16 cellular contexts compared by ENCODE assay signal in genomic region chr4:95507147-95507546, GRCh38. TPM values are rescaled to one million over a fixed set of nuclear protein-coding genes. Genes with fewer than 3 reads are reported as not detected.
"Had no signal": no experiment of that assay in that cellular context is flagged by ENCODE, and none has a peak within 500 bp of the region (broad histone marks: within the 10 kb centered on the region; RNA-seq: fewer than 3 reads in every experiment).

No MANE protein-coding gene starts in this region.

- ATAC-seq: esophagus mucosa had no signal

- H3K27ac ChIP-seq: breast epithelium, left lung, right atrium auricular region, tibial nerve had no signal

- DNase-seq: activated CD4-positive, alpha-beta T cell treated with anti-CD3 and anti-CD28 coated beads, Interleukin-2, amount 10 ng/mL, durations not matched to agents 24 days and 14 days; activated CD4-positive, CD25-positive, alpha-beta regulatory T cell; activated naive CD8-positive, alpha-beta T cell treated with anti-CD3 and anti-CD28 coated beads for 36 hours; hippocampal formation; left lung; nephron progenitor cell; occipital lobe; stimulated activated CD4-positive, alpha-beta T cell treated with anti-CD3 and anti-CD28 coated beads, Interleukin-4, amount 100 ng/mL, for 24 hours; stimulated activated naive CD4-positive, alpha-beta T cell had no signal

- H3K9me3 ChIP-seq: breast epithelium, left lung, right atrium auricular region, tibial nerve had no signal

- H3K27me3 ChIP-seq: breast epithelium, left lung, right atrium auricular region, tibial nerve had no signal

- H3K4me3 ChIP-seq: breast epithelium, left lung, right atrium auricular region, skin epidermis, tibial nerve had no signal

- H3K4me1 ChIP-seq: left lung, right atrium auricular region had no signal

- H3K36me3 ChIP-seq: breast epithelium, left lung, right atrium auricular region, tibial nerve had no signal

RNA-seq across cellular contexts. Expression of gene UNC5C, which starts 41.6 kb away (rescaled TPM):
- total RNA-seq: activated CD4-positive, alpha-beta T cell treated with anti-CD3 and anti-CD28 coated beads, Interleukin-2, amount 10 ng/mL, durations not matched to agents 24 days and 14 days; activated naive CD8-positive, alpha-beta T cell treated with anti-CD3 and anti-CD28 coated beads for 36 hours; activated T-helper 1 cell treated with anti-CD3 and anti-CD28 coated beads, Interleukin-12 subunit alpha, Interleukin-12 subunit beta, Interleukin-2, Interleukin-4 antibody, amounts not matched to agents 30 ng/mL and 10 ng/mL and 1 ng/mL, durations not matched to agents 14 hours and 24 hours and 36 hours had no signal
- polyA plus RNA-seq: keratinocyte had no signal
